ENCODE assay signal across 8 cellular contexts in genomic region chr18:27017901-27018500, GRCh38.
A peak's percentile ranks its signal among the peaks of the same experiment; 100 is the strongest.
DNase-seq lines count a peak whose midpoint lies in the region; ATAC-seq and TF ChIP-seq lines count a peak whose summit lies in the region.

No MANE protein-coding gene starts in this region.

- no peak overlapping the region for H2AFZ ChIP-seq in HCT116 (ENCODE audit: low read depth, low read length, poor library complexity, severe bottlenecking)

- no peak overlapping the region for H3K4me2 ChIP-seq in HCT116 (ENCODE audit: low read length)

- H3K9me2 ChIP-seq in HCT116 (ENCODE audit: insufficient read depth), result no peaks in the 10 kb centered on the region

- H3K36me3 Mint-ChIP-seq in activated naive CD4-positive, alpha-beta T cell treated with anti-CD3 and anti-CD28 coated beads, Interleukin-2, amount 50 U/mL, for 72 hours, result no peaks in the 10 kb centered on the region

- H3K36me3 ChIP-seq in HCT116 (ENCODE audit: control insufficient read depth in 1 of 2, insufficient read depth in 2 of 2, low read length in 2 of 2) (no peaks in the 10 kb centered on the region), SJCRH30 (no peaks in the 10 kb centered on the region)

- no TSS peak for BruUV-seq in HCT116 (replicated peaks; lab: Mats Ljungman, UMichigan)

- POLR2A ChIA-PET in HCT116 (lab: Charles Lee), result no interaction called here

- in situ Hi-C loops in Caki2 (cut with HindIII; ENCODE audit: low pct_unique_long_range_greater_than_20kb, low sequenced_read_pairs), result no loop called here

- H4K20me1 ChIP-seq in HCT116 (ENCODE audit: insufficient read depth), result no peaks in the 10 kb centered on the region

- H3K27ac ChIP-seq in HCT116 (ENCODE audit: low read depth, low read length) (no peak overlapping the region), SJCRH30 (no peak overlapping the region)

- CTCF ChIA-PET in HCT116 (lab: Charles Lee), result interaction anchor here (0.7 to 2.0 kb wide), 12 partner anchors 12 to 732 kb away, joined by 3 to 12 read pairs (median 4); no protein-coding TSS in a partner anchor

- peak; percentile 17 to 59 (median 51); a peak in 4 of 6 replicates for TF ChIP-seq CTCF in HCT116 (IDR thresholded peaks at IDR 0.05 in 2 of 3, conservative IDR thresholded peaks at IDR 0.05 in 1 of 3; ENCODE audit: borderline replicate concordance in 1 of 3, insufficient read depth in 1 of 3, low read depth in 2 of 3, low read length in 2 of 3)

- RAD21 ChIA-PET in HCT116 (lab: Charles Lee; ENCODE audit: low non-redundant PET in 1 of 2, low total read pairs in 2 of 2, uncharacterized antibody in 2 of 2, unreplicated experiment in 2 of 2), result no interaction called here

- H3K9me3 Mint-ChIP-seq in activated naive CD4-positive, alpha-beta T cell treated with anti-CD3 and anti-CD28 coated beads, Interleukin-2, amount 50 U/mL, for 72 hours, result peaks cover 7 to 11% of the 10 kb centered on the region in 2 donors

- TF ChIP-seq POLR2A in HCT116 (IDR thresholded peaks at IDR 0.05; ENCODE audit: borderline replicate concordance, extremely low read depth, insufficient read depth, insufficient read length), result no peak

- TF ChIP-seq RAD21 in HCT116 (IDR thresholded peaks at IDR 0.05; ENCODE audit: low read depth), result peak; percentile 60

- H3K4me1 ChIP-seq in HCT116 (ENCODE audit: control insufficient read depth in 1 of 2, insufficient read depth in 2 of 2, low read length in 2 of 2), result no peaks in the 10 kb centered on the region
- H3K4me1 ChIP-seq in SJCRH30, result no peaks in the 10 kb centered on the region

- H3K9ac ChIP-seq in HCT116 (ENCODE audit: low read length), result no peak overlapping the region

- H3K9me3 ChIP-seq in HCT116 (ENCODE audit: control insufficient read depth in 1 of 2, insufficient read depth in 1 of 2, low read depth in 1 of 2, low read length in 2 of 2), result no peaks in the 10 kb centered on the region
- no peaks in the 10 kb centered on the region for H3K9me3 ChIP-seq in SJCRH30 (replicated peaks)

- no peak for ATAC-seq in HCT116
- ATAC-seq in esophagus mucosa, result no peak
- no peak for ATAC-seq in activated naive CD4-positive, alpha-beta T cell treated with anti-CD3 and anti-CD28 coated beads, Interleukin-2, amount 50 U/mL, for 72 hours

- H3K27me3 ChIP-seq in HCT116 (ENCODE audit: insufficient read depth, low read length) (peaks cover 5% of the 10 kb centered on the region; the same call in 1 of the 2 replicates), SJCRH30 (no peaks in the 10 kb centered on the region)

- intact Hi-C loops in HCT116 (cut with micrococcal nuclease), result loop anchor here (1.0 kb wide), 1 partner anchor 581 kb away; no protein-coding TSS in a partner anchor

- H3K79me2 ChIP-seq in HCT116 (ENCODE audit: insufficient read depth, low read length), result no peaks in the 10 kb centered on the region

- H3K4me3 ChIP-seq in HCT116 (replicated peaks in 1 of 2; ENCODE audit: low read depth in 1 of 2, low read length in 2 of 2) (no peak overlapping the region), SJCRH30 (no peak overlapping the region)

- H3K27ac Mint-ChIP-seq in activated naive CD4-positive, alpha-beta T cell treated with anti-CD3 and anti-CD28 coated beads, Interleukin-2, amount 50 U/mL, for 72 hours, result no peak overlapping the region

- DNase-seq in Caki2 (ENCODE audit: low read depth) (peak; percentile 5), HCT116 (ENCODE audit: low read depth, low spot score) (no peak), SJCRH30 (peak; percentile 3 to 36), iPS DF 4.7 (ENCODE audit: extremely low read depth, low spot score) (peak; percentile 5), dedifferentiated amniotic fluid mesenchymal stem cell (ENCODE audit: extremely low spot score) (no peak)
- DNase-seq in activated T-cell treated with anti-CD3 and anti-CD28 coated beads, Interleukin-2, amount 50 U/mL, for 1 hour, result no peak
- no peak for DNase-seq in activated naive CD4-positive, alpha-beta T cell treated with anti-CD3 and anti-CD28 coated beads, Interleukin-2, amount 50 U/mL, for 72 hours (ENCODE audit: low spot score in 2 of 2)

TF ChIP-seq in HCT116, 20 proteins besides CTCF, POLR2A, EP300 and RAD21:
- no peak for TF ChIP-seq CBX3 (IDR thresholded peaks at IDR 0.05; ENCODE audit: low read depth)
- TF ChIP-seq SIN3A (IDR thresholded peaks at IDR 0.05; ENCODE audit: low read depth), result no peak
- no peak for TF ChIP-seq MAX (IDR thresholded peaks at IDR 0.05)
- TF ChIP-seq ELF1 (IDR thresholded peaks at IDR 0.05; ENCODE audit: borderline replicate concordance, low read depth), result no peak
- no peak for TF ChIP-seq FOSL1 (IDR thresholded peaks at IDR 0.05; ENCODE audit: low read depth)
- TF ChIP-seq CEBPB (IDR thresholded peaks at IDR 0.05; ENCODE audit: low read depth), result no peak
- no peak for TF ChIP-seq SP1 (IDR thresholded peaks at IDR 0.05; ENCODE audit: low read depth)
- TF ChIP-seq REST (IDR thresholded peaks at IDR 0.05; ENCODE audit: low read depth), result no peak
- no peak for TF ChIP-seq ATF3 (IDR thresholded peaks at IDR 0.05)
- no peak for TF ChIP-seq ZFX (IDR thresholded peaks at IDR 0.05)
- no peak for TF ChIP-seq JUND (IDR thresholded peaks at IDR 0.05)
- TF ChIP-seq SRF (IDR thresholded peaks at IDR 0.05; ENCODE audit: low read depth), result no peak
- TF ChIP-seq ZBTB33 (IDR thresholded peaks at IDR 0.05; ENCODE audit: extremely low read depth, insufficient replicate concordance, low read length), result no peak
- no peak for TF ChIP-seq ZNF274 (IDR thresholded peaks at IDR 0.05; ENCODE audit: low read depth, low read length)

Comparison
In these comparisons a context has a peak if more than half of its experiments do, and no peak if none do; other contexts are left out.
1. DNase-seq: peak in Caki2 (single experiment), SJCRH30 (2 of 2) and iPS DF 4.7 (single experiment); none in HCT116 (single experiment), activated T-cell treated with anti-CD3 and anti-CD28 coated beads, Interleukin-2, amount 50 U/mL, for 1 hour (single experiment), dedifferentiated amniotic fluid mesenchymal stem cell (single experiment) and activated naive CD4-positive, alpha-beta T cell treated with anti-CD3 and anti-CD28 coated beads, Interleukin-2, amount 50 U/mL, for 72 hours (0 of 2).